In the genomic region with DNA sequence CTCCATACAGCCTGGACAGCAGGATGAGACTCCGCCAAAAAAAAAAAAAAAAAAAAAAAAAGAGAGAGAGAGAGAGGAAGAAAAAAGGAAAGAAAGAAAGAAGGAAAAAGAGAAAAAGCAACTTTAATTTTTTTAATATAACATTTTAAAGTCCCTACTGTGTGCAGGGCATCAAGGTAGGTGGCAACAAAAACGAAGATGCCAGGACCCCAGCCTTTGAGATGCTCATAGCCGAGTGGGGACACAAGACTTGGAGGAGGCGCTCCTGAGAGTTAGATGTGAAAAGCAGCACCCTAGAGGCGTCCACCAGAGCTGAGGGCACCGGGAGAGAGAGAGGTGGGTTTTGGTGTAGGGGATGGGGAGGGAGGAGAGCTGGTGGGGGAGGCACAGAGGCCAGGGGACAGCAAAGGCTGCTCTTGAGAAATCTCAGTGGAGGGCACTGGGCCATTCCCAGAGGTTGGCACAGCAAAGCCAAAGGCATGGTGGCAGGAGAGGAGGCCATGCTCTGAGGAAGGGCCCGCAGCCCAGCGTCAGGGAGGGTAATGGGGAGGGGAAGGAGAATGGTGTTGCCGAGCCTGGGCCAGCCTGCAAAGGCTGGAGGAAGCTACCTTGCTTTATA, we compare ENCODE assay signal across 9 cellular contexts.
DNase-seq lines count a peak whose midpoint lies in the region; ATAC-seq lines count a peak whose summit lies in the region.
"Had no signal": no experiment of that assay in that cellular context is flagged by ENCODE, and none has a peak within 500 bp of the region (broad histone marks: within the 10 kb centered on the region; RNA-seq: fewer than 3 reads in every experiment).

No MANE protein-coding gene starts in this region.

- 43 to 46% methylated on average over 8 to 9 of the region's 9 CpGs for WGBS in GM23248 (ENCODE audit: low coverage in 1 of 2, low lambda C conversion rate in 2 of 2, missing lambda C conversion rate in 2 of 2), 2 experiments
- 75% methylated on average over 9 of the region's 9 CpGs for WGBS in right cardiac atrium

- H3K36me3 ChIP-seq in GM23248 (ENCODE audit: low read depth), result no peaks in the 10 kb centered on the region
- no peaks in the 10 kb centered on the region for H3K36me3 ChIP-seq in skeletal muscle satellite cell (ENCODE audit: insufficient read depth, low read length)

- peak overlapping the region; percentile 75 for H3K27ac Mint-ChIP-seq in activated CD4-positive, alpha-beta memory T cell treated with anti-CD3 and anti-CD28 coated beads for 36 hours

- H3K4me3 ChIP-seq in GM23248 (no peak overlapping the region), right cardiac atrium (ENCODE audit: low read length) (no peak overlapping the region), skeletal muscle satellite cell (ENCODE audit: low read length) (no peak overlapping the region)

- intact Hi-C loops in activated CD4-positive, alpha-beta memory T cell treated with anti-CD3 and anti-CD28 coated beads for 36 hours (cut with micrococcal nuclease), result loop anchor here (5.0 kb wide), 1 partner anchor 308 kb away; a partner anchor contains a TSS
- intact Hi-C loops in right cardiac atrium (cut with DNase I), result loop anchor here in 3 of 4 donors (5.0 to 10.0 kb wide), 4 partner anchors 150 to 340 kb away; a partner anchor contains a TSS

- DNase-seq in GM23248, result peak; percentile 18
- DNase-seq in activated CD4-positive, alpha-beta memory T cell treated with anti-CD3 and anti-CD28 coated beads for 36 hours, result no peak
- peak in 2 of 3 donors; percentile 48 to 51 for DNase-seq in right cardiac atrium
- no peak for DNase-seq in SHP77 (lab: John Stamatoyannopoulos, UW)
- no peak for DNase-seq in hippocampal formation (lab: John Stamatoyannopoulos, UW)
- no peak for DNase-seq in dermis blood vessel endothelial cell

- H3K27me3 ChIP-seq in GM23248 (replicated peaks; ENCODE audit: insufficient read depth), result no peaks in the 10 kb centered on the region
- no peaks in the 10 kb centered on the region for H3K27me3 ChIP-seq in right cardiac atrium (ENCODE audit: control insufficient read depth, insufficient read depth)
- no peaks in the 10 kb centered on the region for H3K27me3 ChIP-seq in skeletal muscle satellite cell (ENCODE audit: control insufficient read depth, insufficient read depth, low read length)

- H3K9ac ChIP-seq in GM23248 (peak overlapping the region; percentile 97), skeletal muscle satellite cell (ENCODE audit: low read depth, low read length) (peak overlapping the region; percentile 95)

- H3K9me2 ChIP-seq in GM23248 (ENCODE audit: insufficient read depth), result no peaks in the 10 kb centered on the region

- H3F3A ChIP-seq in GM23248 (ENCODE audit: insufficient read depth), result peaks cover 63% of the 10 kb centered on the region

- ATAC-seq in right cardiac atrium, result no peak
- ATAC-seq in GM18861 (IDR thresholded peaks at IDR 0.05; ENCODE audit: unreplicated experiment), result no peak
- ATAC-seq: left colon had no signal

- H3K9me3 ChIP-seq in GM23248 (ENCODE audit: low read depth), result no peaks in the 10 kb centered on the region
- H3K9me3 ChIP-seq in right cardiac atrium (ENCODE audit: control insufficient read depth, low read length), result no peaks in the 10 kb centered on the region
- no peaks in the 10 kb centered on the region for H3K9me3 ChIP-seq in skeletal muscle satellite cell (replicated peaks; ENCODE audit: low read length)

- H4K20me1 ChIP-seq in GM23248 (ENCODE audit: insufficient read depth), result no peaks in the 10 kb centered on the region

- peaks cover 17% of the 10 kb centered on the region for H3K79me2 ChIP-seq in GM23248 (ENCODE audit: insufficient read depth)

- H3K27me3 Mint-ChIP-seq in activated CD4-positive, alpha-beta memory T cell treated with anti-CD3 and anti-CD28 coated beads for 36 hours, result peaks cover 2% of the 10 kb centered on the region

- POLR2A ChIA-PET in activated CD4-positive, alpha-beta memory T cell treated with anti-CD3 and anti-CD28 coated beads for 36 hours (lab: Charles Lee), result interaction anchor here (4.7 kb wide), 1 partner anchor 25 kb away, joined by 22 read pairs; no protein-coding TSS in a partner anchor

- H3K27ac ChIP-seq in GM23248 (peak overlapping the region; percentile 100), right cardiac atrium (ENCODE audit: low read length) (peak overlapping the region; percentile 59)

- H3K4me1 ChIP-seq in GM23248 (ENCODE audit: insufficient read depth), result peaks cover 74% of the 10 kb centered on the region
- peaks cover 29% of the 10 kb centered on the region for H3K4me1 ChIP-seq in right cardiac atrium (ENCODE audit: control insufficient read depth, insufficient read depth, low read length)
- peaks cover 81% of the 10 kb centered on the region for H3K4me1 ChIP-seq in skeletal muscle satellite cell (ENCODE audit: control insufficient read depth, insufficient read depth, low read length)

- H2AFZ ChIP-seq in GM23248, result no peak overlapping the region

- no peak overlapping the region for H3K4me2 ChIP-seq in GM23248 (ENCODE audit: unreplicated experiment)
- H3K4me2 ChIP-seq in skeletal muscle satellite cell (ENCODE audit: low read length), result peak overlapping the region; percentile 76

- H3K9me3 Mint-ChIP-seq in activated CD4-positive, alpha-beta memory T cell treated with anti-CD3 and anti-CD28 coated beads for 36 hours, result no peaks in the 10 kb centered on the region

- H3K36me3 Mint-ChIP-seq in activated CD4-positive, alpha-beta memory T cell treated with anti-CD3 and anti-CD28 coated beads for 36 hours, result peaks cover 8% of the 10 kb centered on the region

- H3K4me1 Mint-ChIP-seq in activated CD4-positive, alpha-beta memory T cell treated with anti-CD3 and anti-CD28 coated beads for 36 hours (ENCODE audit: low read depth), result peaks cover 51% of the 10 kb centered on the region

- in situ Hi-C loops in GM23248 (cut with MboI), result loop anchor here (10.0 kb wide), 1 partner anchor 310 kb away; a partner anchor contains a TSS

- CTCF ChIA-PET in activated CD4-positive, alpha-beta memory T cell treated with anti-CD3 and anti-CD28 coated beads for 36 hours (lab: Charles Lee), result interaction anchor here (2.3 kb wide), 1 partner anchor 25 kb away, joined by 7 read pairs; no protein-coding TSS in a partner anchor

- H3K4me3 Mint-ChIP-seq in activated CD4-positive, alpha-beta memory T cell treated with anti-CD3 and anti-CD28 coated beads for 36 hours, result peak overlapping the region; percentile 8

Comparison
In these comparisons a context has a peak if more than half of its experiments do, and no peak if none do; other contexts are left out.
1. DNase-seq: peak in GM23248 (single experiment) and right cardiac atrium (2 of 3); none in activated CD4-positive, alpha-beta memory T cell treated with anti-CD3 and anti-CD28 coated beads for 36 hours (single experiment), SHP77 (0 of 2), hippocampal formation (0 of 2) and dermis blood vessel endothelial cell (single experiment).